ENCODE assay signal across 25 cellular contexts in genomic region chr21:42819861-42820512, GRCh38.
"Had no signal": no experiment of that assay in that cellular context is flagged by ENCODE, and none has a peak within 500 bp of the region (broad histone marks: within the 10 kb centered on the region; RNA-seq: fewer than 3 reads in every experiment).

No MANE protein-coding gene starts in this region.

- FAIRE-seq: small intestine, TTC549 had no signal

- H3K27me3 Mint-ChIP-seq: brain had no signal

- H3K4me1 ChIP-seq: esophagus squamous epithelium, gastrocnemius medialis, suprapubic skin, tibial nerve, vagina had no signal

- H3K36me3 ChIP-seq: esophagus squamous epithelium, gastrocnemius medialis, stomach, suprapubic skin, tibial nerve, vagina, WERI-Rb-1 had no signal

- H3K36me3 Mint-ChIP-seq: stimulated activated memory B cell treated with anti-CD40 and anti-IgM and Interleukin-4, amounts not matched to agents 10 μg/mL and 1 μg/mL and 100 μg/mL, for 72 hours had no signal

- H3K9me3 ChIP-seq: esophagus squamous epithelium, gastrocnemius medialis, stomach, suprapubic skin, tibial nerve, vagina had no signal

- H3K4me3 Mint-ChIP-seq: brain; effector memory CD8-positive, alpha-beta T cell; nephron progenitor cell; stimulated activated memory B cell treated with anti-CD40 and anti-IgM and Interleukin-4, amounts not matched to agents 10 μg/mL and 1 μg/mL and 100 μg/mL, for 72 hours had no signal

- H3K27me3 ChIP-seq: suprapubic skin, tibial nerve, vagina had no signal

- DNase-seq: activated CD4-positive, alpha-beta T cell treated with anti-CD3 and anti-CD28 coated beads for 1 hour; activated CD4-positive, alpha-beta T cell treated with anti-CD3 and anti-CD28 coated beads, Interleukin-2, amount 50 U/mL, for 4 hours; activated T-cell treated with anti-CD3 and anti-CD28 coated beads, Interleukin-2, amount 50 U/mL, for 1 hour; aorta; caudate nucleus; effector memory CD8-positive, alpha-beta T cell; esophagus squamous epithelium; gastrocnemius medialis; hypothalamus; left ventricle myocardium superior; mammary epithelial cell; nephron progenitor cell; stimulated activated CD4-positive, alpha-beta T cell treated with anti-CD3 and anti-CD28 coated beads, Interleukin-15, amount 100 ng/mL, for 24 hours; stomach; T-helper 1 cell; WERI-Rb-1 had no signal

- H3K9me3 Mint-ChIP-seq: effector memory CD8-positive, alpha-beta T cell; stimulated activated memory B cell treated with anti-CD40 and anti-IgM and Interleukin-4, amounts not matched to agents 10 μg/mL and 1 μg/mL and 100 μg/mL, for 72 hours had no signal

- ATAC-seq: activated naive CD4-positive, alpha-beta T cell treated with anti-CD3 and anti-CD28 coated beads, Interleukin-2, amount 50 U/mL, for 72 hours; effector memory CD8-positive, alpha-beta T cell; gastrocnemius medialis; left ventricle myocardium superior; sciatic nerve; stimulated activated memory B cell treated with anti-CD40 and anti-IgM and Interleukin-4, amounts not matched to agents 10 μg/mL and 1 μg/mL and 100 μg/mL, for 72 hours had no signal

- H3K27ac Mint-ChIP-seq: activated naive CD4-positive, alpha-beta T cell treated with anti-CD3 and anti-CD28 coated beads, Interleukin-2, amount 50 U/mL, for 72 hours; brain; effector memory CD8-positive, alpha-beta T cell; nephron progenitor cell; stimulated activated memory B cell treated with anti-CD40 and anti-IgM and Interleukin-4, amounts not matched to agents 10 μg/mL and 1 μg/mL and 100 μg/mL, for 72 hours had no signal

- H3K4me3 ChIP-seq: esophagus squamous epithelium, gastrocnemius medialis, stomach, suprapubic skin, tibial nerve, vagina had no signal

- H3K4me1 Mint-ChIP-seq: brain; nephron progenitor cell; stimulated activated memory B cell treated with anti-CD40 and anti-IgM and Interleukin-4, amounts not matched to agents 10 μg/mL and 1 μg/mL and 100 μg/mL, for 72 hours had no signal

- H3K27ac ChIP-seq: esophagus squamous epithelium, gastrocnemius medialis, stomach, suprapubic skin, tibial nerve, vagina, WERI-Rb-1 had no signal
